11 cellular contexts compared by ENCODE assay signal in the genomic region with DNA sequence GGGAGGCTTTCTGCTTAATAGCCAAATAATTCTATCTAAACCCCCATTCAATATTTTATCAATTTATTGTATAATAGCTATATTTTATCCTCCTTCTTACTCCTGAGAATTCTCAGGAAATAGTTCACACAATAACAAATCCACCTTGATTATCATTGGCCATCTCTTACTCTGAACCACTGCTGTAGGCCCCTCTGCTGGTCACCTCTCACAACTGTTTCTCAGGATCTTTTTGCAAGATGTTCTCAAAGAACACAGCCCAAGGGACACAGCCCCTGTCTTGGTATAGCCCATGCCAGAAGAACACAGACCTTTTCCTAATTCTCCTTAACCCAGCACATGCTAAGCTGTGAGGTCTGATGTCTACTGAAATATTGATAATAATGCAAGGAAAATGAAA.
A peak's percentile ranks its signal among the peaks of the same experiment; 100 is the strongest.
DNase-seq lines count a peak whose midpoint lies in the region; ATAC-seq and TF ChIP-seq lines count a peak whose summit lies in the region.
"Had no signal": no experiment of that assay in that cellular context is flagged by ENCODE, and none has a peak within 500 bp of the region (broad histone marks: within the 10 kb centered on the region; RNA-seq: fewer than 3 reads in every experiment).

No MANE protein-coding gene starts in this region.

- H2AFZ ChIP-seq in GM23338 = no peak overlapping the region

- H3K9me3 Mint-ChIP-seq in GM23338 = no peaks in the 10 kb centered on the region
- H3K9me3 Mint-ChIP-seq: activated T-cell treated with anti-CD3 and anti-CD28 coated beads, Interleukin-2, amount 50 U/mL, for 72 hours; CD8-positive, alpha-beta T cell had no signal

- DNase-seq in GM23338 (ENCODE audit: low spot score) = peak; percentile 46
- DNase-seq in OCI-M1 (lab: John Stamatoyannopoulos, UW) = peak; percentile 25
- peak in 1 of 2 donors; percentile 27 for DNase-seq in foreskin fibroblast
- DNase-seq in Ammon's horn (ENCODE audit: low spot score) = no peak
- DNase-seq: activated T-cell treated with anti-CD3 and anti-CD28 coated beads, Interleukin-2, amount 50 U/mL, for 72 hours; CD8-positive, alpha-beta T cell; cerebellar nuclear complex had no signal

- ATAC-seq in GM23338 (peak; percentile 58), GM19467 (IDR thresholded peaks at IDR 0.05; ENCODE audit: unreplicated experiment) (no peak), GM18505 (IDR thresholded peaks at IDR 0.05; ENCODE audit: unreplicated experiment) (no peak), HG02798 (IDR thresholded peaks at IDR 0.05; ENCODE audit: poor library complexity, unreplicated experiment) (no peak)
- ATAC-seq: activated T-cell treated with anti-CD3 and anti-CD28 coated beads, Interleukin-2, amount 50 U/mL, for 72 hours; CD8-positive, alpha-beta T cell had no signal

- H3K27ac Mint-ChIP-seq in GM23338 = no peak overlapping the region
- H3K27ac Mint-ChIP-seq: activated T-cell treated with anti-CD3 and anti-CD28 coated beads, Interleukin-2, amount 50 U/mL, for 72 hours; CD8-positive, alpha-beta T cell had no signal

- H3K9me2 ChIP-seq in GM23338 (ENCODE audit: insufficient read depth) = no peaks in the 10 kb centered on the region

- H3K27me3 ChIP-seq in GM23338 (ENCODE audit: insufficient read depth) = no peaks in the 10 kb centered on the region

- H3K27ac ChIP-seq in 22Rv1 (no peak overlapping the region), GM23338 (ENCODE audit: low read depth) (no peak overlapping the region)

- no peaks in the 10 kb centered on the region for H3K79me2 ChIP-seq in GM23338 (replicated peaks; ENCODE audit: insufficient read depth)

- peaks cover 8% of the 10 kb centered on the region for H3K4me1 Mint-ChIP-seq in GM23338

- H3K4me3 Mint-ChIP-seq in GM23338 = no peak overlapping the region
- H3K4me3 Mint-ChIP-seq: activated T-cell treated with anti-CD3 and anti-CD28 coated beads, Interleukin-2, amount 50 U/mL, for 72 hours; CD8-positive, alpha-beta T cell had no signal

- no peaks in the 10 kb centered on the region for H3K36me3 ChIP-seq in GM23338 (ENCODE audit: insufficient read depth)

- H3K4me1 ChIP-seq in GM23338 (ENCODE audit: insufficient read depth) = no peaks in the 10 kb centered on the region; the same call in 1 of the 2 replicates

- peaks cover 1% of the 10 kb centered on the region for H3K27me3 Mint-ChIP-seq in GM23338 (ENCODE audit: insufficient read depth, low read depth, poor library complexity)

- TF ChIP-seq CTCF in 22Rv1 (IDR thresholded peaks at IDR 0.05) = peak; percentile 49
- TF ChIP-seq CTCF in GM23338 (conservative IDR thresholded peaks at IDR 0.05; ENCODE audit: low read depth in 2 of 2) = peak; percentile 48 to 49
- peak; percentile 15 for TF ChIP-seq CTCF in foreskin fibroblast (IDR thresholded peaks at IDR 0.05; ENCODE audit: low read depth, low read length)

- no peak overlapping the region for H3K4me2 ChIP-seq in GM23338

- no peak for TF ChIP-seq POLR2A in GM18505 (IDR thresholded peaks at IDR 0.05; ENCODE audit: borderline replicate concordance, extremely low read depth, insufficient read depth, insufficient read length)

- H4K20me1 ChIP-seq in GM23338 (replicated peaks; ENCODE audit: insufficient read depth) = no peaks in the 10 kb centered on the region

- no peaks in the 10 kb centered on the region for H3F3A ChIP-seq in GM23338 (replicated peaks; ENCODE audit: low read depth)

- H3K4me3 ChIP-seq in GM23338 (no peak overlapping the region), foreskin fibroblast (ENCODE audit: low read depth in 1 of 2, low read length in 2 of 2) (no peak overlapping the region)

- H3K36me3 Mint-ChIP-seq in GM23338 (ENCODE audit: low read depth) = no peaks in the 10 kb centered on the region
- H3K36me3 Mint-ChIP-seq: CD8-positive, alpha-beta T cell had no signal

TF ChIP-seq in GM23338, 12 proteins besides CTCF, POLR2A, EP300 and RAD21 (continues in another document):
- TF ChIP-seq NANOG (IDR thresholded peaks at IDR 0.05; ENCODE audit: borderline replicate concordance) (no peak), EZH2 (IDR thresholded peaks at IDR 0.05; ENCODE audit: low read depth, unreplicated experiment) (no peak), ZNF331 (CRISPR knock-in tag; IDR thresholded peaks at IDR 0.05; ENCODE audit: low read depth) (no peak), POLR2AphosphoS5 (IDR thresholded peaks at IDR 0.05; ENCODE audit: low read depth) (no peak), EZH2phosphoT487 (IDR thresholded peaks at IDR 0.05; ENCODE audit: unreplicated experiment) (no peak), CREB1 (CRISPR knock-in tag; IDR thresholded peaks at IDR 0.05; ENCODE audit: low read depth) (no peak), ZNF114 (CRISPR knock-in tag; IDR thresholded peaks at IDR 0.05) (no peak)
- TF ChIP-seq, protein P1, sequence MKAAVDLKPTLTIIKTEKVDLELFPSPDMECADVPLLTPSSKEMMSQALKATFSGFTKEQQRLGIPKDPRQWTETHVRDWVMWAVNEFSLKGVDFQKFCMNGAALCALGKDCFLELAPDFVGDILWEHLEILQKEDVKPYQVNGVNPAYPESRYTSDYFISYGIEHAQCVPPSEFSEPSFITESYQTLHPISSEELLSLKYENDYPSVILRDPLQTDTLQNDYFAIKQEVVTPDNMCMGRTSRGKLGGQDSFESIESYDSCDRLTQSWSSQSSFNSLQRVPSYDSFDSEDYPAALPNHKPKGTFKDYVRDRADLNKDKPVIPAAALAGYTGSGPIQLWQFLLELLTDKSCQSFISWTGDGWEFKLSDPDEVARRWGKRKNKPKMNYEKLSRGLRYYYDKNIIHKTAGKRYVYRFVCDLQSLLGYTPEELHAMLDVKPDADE (IDR thresholded peaks at IDR 0.05) = no peak
- TF ChIP-seq, protein P2, sequence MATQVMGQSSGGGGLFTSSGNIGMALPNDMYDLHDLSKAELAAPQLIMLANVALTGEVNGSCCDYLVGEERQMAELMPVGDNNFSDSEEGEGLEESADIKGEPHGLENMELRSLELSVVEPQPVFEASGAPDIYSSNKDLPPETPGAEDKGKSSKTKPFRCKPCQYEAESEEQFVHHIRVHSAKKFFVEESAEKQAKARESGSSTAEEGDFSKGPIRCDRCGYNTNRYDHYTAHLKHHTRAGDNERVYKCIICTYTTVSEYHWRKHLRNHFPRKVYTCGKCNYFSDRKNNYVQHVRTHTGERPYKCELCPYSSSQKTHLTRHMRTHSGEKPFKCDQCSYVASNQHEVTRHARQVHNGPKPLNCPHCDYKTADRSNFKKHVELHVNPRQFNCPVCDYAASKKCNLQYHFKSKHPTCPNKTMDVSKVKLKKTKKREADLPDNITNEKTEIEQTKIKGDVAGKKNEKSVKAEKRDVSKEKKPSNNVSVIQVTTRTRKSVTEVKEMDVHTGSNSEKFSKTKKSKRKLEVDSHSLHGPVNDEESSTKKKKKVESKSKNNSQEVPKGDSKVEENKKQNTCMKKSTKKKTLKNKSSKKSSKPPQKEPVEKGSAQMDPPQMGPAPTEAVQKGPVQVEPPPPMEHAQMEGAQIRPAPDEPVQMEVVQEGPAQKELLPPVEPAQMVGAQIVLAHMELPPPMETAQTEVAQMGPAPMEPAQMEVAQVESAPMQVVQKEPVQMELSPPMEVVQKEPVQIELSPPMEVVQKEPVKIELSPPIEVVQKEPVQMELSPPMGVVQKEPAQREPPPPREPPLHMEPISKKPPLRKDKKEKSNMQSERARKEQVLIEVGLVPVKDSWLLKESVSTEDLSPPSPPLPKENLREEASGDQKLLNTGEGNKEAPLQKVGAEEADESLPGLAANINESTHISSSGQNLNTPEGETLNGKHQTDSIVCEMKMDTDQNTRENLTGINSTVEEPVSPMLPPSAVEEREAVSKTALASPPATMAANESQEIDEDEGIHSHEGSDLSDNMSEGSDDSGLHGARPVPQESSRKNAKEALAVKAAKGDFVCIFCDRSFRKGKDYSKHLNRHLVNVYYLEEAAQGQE (IDR thresholded peaks at IDR 0.05; ENCODE audit: unreplicated experiment) = no peak
